In genomic region chr6:47073125-47074110, GRCh38 we compare ENCODE assay signal across 1 cellular context.
TF ChIP-seq lines count a peak whose summit lies in the region.

No MANE protein-coding gene starts in this region.

TF ChIP-seq in K562, 482 proteins besides CTCF, POLR2A, EP300 and RAD21 (continued from another document):
- TF ChIP-seq ZNF395 (CRISPR knock-in tag; IDR thresholded peaks at IDR 0.05): no peak
- TF ChIP-seq CBFA2T3 (IDR thresholded peaks at IDR 0.05): peak; percentile 23; the same call in 1 of the 2 replicates
